Comparison of ENCODE assay signal across 8 cellular contexts in genomic region chr19:488505-489417, GRCh38. TPM values are rescaled to one million over a fixed set of nuclear protein-coding genes. Genes with fewer than 3 reads are reported as not detected.
DNase-seq lines count a peak whose midpoint lies in the region; ATAC-seq lines count a peak whose summit lies in the region.

No MANE protein-coding gene starts in this region.

- ATAC-seq in GM19395 (IDR thresholded peaks at IDR 0.05; ENCODE audit: unreplicated experiment) = peak; percentile 65

- peak overlapping the region; percentile 78 for H3K4me3 ChIP-seq in BLaER1

- H3K9ac ChIP-seq in BLaER1 = peak overlapping the region; percentile 93

- peak overlapping the region; percentile 76 for H3K4me3 Mint-ChIP-seq in activated CD4-positive, alpha-beta memory T cell treated with anti-CD3 and anti-CD28 coated beads, Interleukin-2, amount 10 ng/mL, durations not matched to agents 7 days and 5 days

- POLR2A ChIA-PET in activated CD4-positive, alpha-beta memory T cell treated with anti-CD3 and anti-CD28 coated beads, Interleukin-2, amount 10 ng/mL, durations not matched to agents 7 days and 5 days (lab: Charles Lee) = interaction anchor here (0.6 to 3.0 kb wide), 7 partner anchors 17 to 144 kb away, joined by 3 to 44 read pairs (median 3); partner anchors contain the start of genes MIER2 and TPGS1

- H3K9me3 ChIP-seq in BLaER1 = peaks cover 8% of the 10 kb centered on the region; the same call in 1 of the 2 replicates

- H3K36me3 ChIP-seq in BLaER1 = no peaks in the 10 kb centered on the region

- peaks cover 5% of the 10 kb centered on the region for H3K9me3 Mint-ChIP-seq in activated CD4-positive, alpha-beta memory T cell treated with anti-CD3 and anti-CD28 coated beads, Interleukin-2, amount 10 ng/mL, durations not matched to agents 7 days and 5 days

- peak overlapping the region; percentile 94 for H3K27ac ChIP-seq in BLaER1

- H3K4me1 ChIP-seq in BLaER1 = peaks cover 28% of the 10 kb centered on the region

- H4K20me1 ChIP-seq in BLaER1 = no peaks in the 10 kb centered on the region

- H3K36me3 Mint-ChIP-seq in activated CD4-positive, alpha-beta memory T cell treated with anti-CD3 and anti-CD28 coated beads, Interleukin-2, amount 10 ng/mL, durations not matched to agents 7 days and 5 days (ENCODE audit: low read depth) = peaks cover 4% of the 10 kb centered on the region

- H3K4me1 Mint-ChIP-seq in activated CD4-positive, alpha-beta memory T cell treated with anti-CD3 and anti-CD28 coated beads, Interleukin-2, amount 10 ng/mL, durations not matched to agents 7 days and 5 days = peaks cover 14% of the 10 kb centered on the region

- CTCF ChIA-PET in activated CD4-positive, alpha-beta memory T cell treated with anti-CD3 and anti-CD28 coated beads, Interleukin-2, amount 10 ng/mL, durations not matched to agents 7 days and 5 days (lab: Charles Lee) = interaction anchor here (0.7 to 2.0 kb wide), 5 partner anchors 14 to 145 kb away, joined by 3 to 19 read pairs (median 8); no protein-coding TSS in a partner anchor

- H3K27me3 ChIP-seq in BLaER1 = no peaks in the 10 kb centered on the region

- peak overlapping the region; percentile 64 for H3K27ac Mint-ChIP-seq in activated CD4-positive, alpha-beta memory T cell treated with anti-CD3 and anti-CD28 coated beads, Interleukin-2, amount 10 ng/mL, durations not matched to agents 7 days and 5 days

- peak overlapping the region; percentile 97 for H3K4me2 ChIP-seq in BLaER1

- DNase-seq in HK-2 (ENCODE audit: unreplicated experiment) (peak; percentile 94), NCI-H82 (lab: John Stamatoyannopoulos, UW) (peak; percentile 92), ecto neural progenitor cell (ENCODE audit: low spot score) (peak; percentile 97), lung microvascular endothelial cell (ENCODE audit: low read depth in 2 of 2) (peak; percentile 96 to 98)
- DNase-seq in activated CD4-positive, alpha-beta memory T cell treated with anti-CD3 and anti-CD28 coated beads, Interleukin-2, amount 10 ng/mL, durations not matched to agents 7 days and 5 days = peak; percentile 93
- peak; percentile 81 to 92 (median 89) for DNase-seq in stimulated activated CD4-positive, alpha-beta T cell treated with anti-CD3 and anti-CD28 coated beads, TNF-alpha, amount 100 ng/mL, for 24 hours (ENCODE audit: low read depth in 3 of 3)

- peaks cover 4% of the 10 kb centered on the region for H3K27me3 Mint-ChIP-seq in activated CD4-positive, alpha-beta memory T cell treated with anti-CD3 and anti-CD28 coated beads, Interleukin-2, amount 10 ng/mL, durations not matched to agents 7 days and 5 days

RNA-seq across cellular contexts. Expression of gene MADCAM1, which starts 7.5 kb away (rescaled TPM):
- under 1 TPM; 0.78 to 0.81 TPM for total RNA-seq in activated CD4-positive, alpha-beta memory T cell treated with anti-CD3 and anti-CD28 coated beads, Interleukin-2, amount 10 ng/mL, durations not matched to agents 7 days and 5 days
- under 0.01 TPM in 1 of 2 replicates, not detected in the other for total RNA-seq in lung microvascular endothelial cell

RNA-seq across cellular contexts. Expression of gene TPGS1, which starts 18.5 kb away (rescaled TPM):
- 10 to 100 TPM; 22.9 to 24.0 TPM for total RNA-seq in activated CD4-positive, alpha-beta memory T cell treated with anti-CD3 and anti-CD28 coated beads, Interleukin-2, amount 10 ng/mL, durations not matched to agents 7 days and 5 days
- total RNA-seq in lung microvascular endothelial cell = 26.4 and 29.4 TPM in 2 replicates

RNA-seq across cellular contexts. Expression of gene SHC2, which starts 27.9 kb away (rescaled TPM):
- not detected for total RNA-seq in activated CD4-positive, alpha-beta memory T cell treated with anti-CD3 and anti-CD28 coated beads, Interleukin-2, amount 10 ng/mL, durations not matched to agents 7 days and 5 days
- 4.4 and 28.4 TPM in 2 replicates for total RNA-seq in lung microvascular endothelial cell

RNA-seq across cellular contexts. Expression of gene CDC34, which starts 42.8 kb away (rescaled TPM):
- 10 to 100 TPM; 50.3 to 50.4 TPM for total RNA-seq in activated CD4-positive, alpha-beta memory T cell treated with anti-CD3 and anti-CD28 coated beads, Interleukin-2, amount 10 ng/mL, durations not matched to agents 7 days and 5 days
- total RNA-seq in lung microvascular endothelial cell = 74.3 and 89.3 TPM in 2 replicates

RNA-seq across cellular contexts. Expression of gene GZMM, which starts 55.1 kb away (rescaled TPM):
- total RNA-seq in activated CD4-positive, alpha-beta memory T cell treated with anti-CD3 and anti-CD28 coated beads, Interleukin-2, amount 10 ng/mL, durations not matched to agents 7 days and 5 days = 10 to 100 TPM; 45.1 to 45.2 TPM
- not detected in 2 replicates for total RNA-seq in lung microvascular endothelial cell

Comparison
In these comparisons a context has a peak if more than half of its experiments do, and no peak if none do; other contexts are left out.
1. Peak in every context shown above with its lines: DNase-seq, ATAC-seq, H3K4me3 ChIP-seq and H3K27ac ChIP-seq.